In genomic region chr7:156220701-156221100, GRCh38 we compare ENCODE assay signal across 24 cellular contexts.
"Had no signal": no experiment of that assay in that cellular context is flagged by ENCODE, and none has a peak within 500 bp of the region (broad histone marks: within the 10 kb centered on the region; RNA-seq: fewer than 3 reads in every experiment).

No MANE protein-coding gene starts in this region.

- H3K4me1 Mint-ChIP-seq: activated T-helper 17 cell treated with anti-CD3 and anti-CD28 coated beads, Interleukin-2, amount 50 U/mL, for 72 hours had no signal

- H3K27me3 ChIP-seq: cardiac muscle cell, SJSA1 had no signal

- H3K9me3 ChIP-seq: SJSA1 had no signal

- H3K27ac Mint-ChIP-seq: activated CD8-positive, alpha-beta T cell treated with anti-CD3 and anti-CD28 coated beads, Interleukin-2, amount 10 ng/mL, durations not matched to agents 7 days and 5 days; activated naive CD4-positive, alpha-beta T cell treated with anti-CD3 and anti-CD28 coated beads for 36 hours; activated naive CD8-positive, alpha-beta T cell; activated T-helper 17 cell treated with anti-CD3 and anti-CD28 coated beads, Interleukin-2, amount 50 U/mL, for 72 hours had no signal

- DNase-seq: activated CD4-positive, alpha-beta T cell treated with anti-CD3 and anti-CD28 coated beads for 4 hours; activated CD8-positive, alpha-beta T cell treated with anti-CD3 and anti-CD28 coated beads, Interleukin-2, amount 10 ng/mL, durations not matched to agents 7 days and 5 days; activated gamma-delta T cell; activated naive CD4-positive, alpha-beta T cell treated with anti-CD3 and anti-CD28 coated beads for 36 hours; activated T-cell treated with anti-CD3 and anti-CD28 coated beads, Interleukin-2, amount 50 U/mL, for 48 hours; amygdala; IMR-90; KBM-7; NCI-H1092; NCI-H1436; NCI-H1694 treated with DMSO at 0.1 percent for 48 hours; NCI-H2029 treated with DMSO at 0.1 percent for 48 hours; NCI-H2171; NCI-H2227 treated with DMSO at 0.1 percent for 48 hours; NCI-H526; PC-3; SHP77; SW 1271 had no signal

- H3K4me1 ChIP-seq: SJSA1 had no signal

- H3K9me3 Mint-ChIP-seq: activated naive CD4-positive, alpha-beta T cell treated with anti-CD3 and anti-CD28 coated beads for 36 hours; activated T-helper 17 cell treated with anti-CD3 and anti-CD28 coated beads, Interleukin-2, amount 50 U/mL, for 72 hours; brain had no signal

- ATAC-seq: activated CD4-positive, CD25-positive, alpha-beta regulatory T cell treated with anti-CD3 and anti-CD28 coated beads, Interleukin-2, amount 50 U/mL, for 24 hours; activated CD8-positive, alpha-beta T cell treated with anti-CD3 and anti-CD28 coated beads, Interleukin-2, amount 10 ng/mL, durations not matched to agents 7 days and 5 days; activated T-helper 17 cell treated with anti-CD3 and anti-CD28 coated beads, Interleukin-2, amount 50 U/mL, for 72 hours; PC-3 had no signal

- H3K27ac ChIP-seq: cardiac muscle cell, SJSA1 had no signal

- H3K4me3 ChIP-seq: cardiac muscle cell, SJSA1 had no signal

- H3K4me3 Mint-ChIP-seq: activated CD8-positive, alpha-beta T cell treated with anti-CD3 and anti-CD28 coated beads, Interleukin-2, amount 10 ng/mL, durations not matched to agents 7 days and 5 days; activated naive CD4-positive, alpha-beta T cell treated with anti-CD3 and anti-CD28 coated beads for 36 hours; activated naive CD8-positive, alpha-beta T cell; activated T-helper 17 cell treated with anti-CD3 and anti-CD28 coated beads, Interleukin-2, amount 50 U/mL, for 72 hours; brain had no signal

- H3K36me3 Mint-ChIP-seq: activated naive CD8-positive, alpha-beta T cell; brain had no signal

- H3K36me3 ChIP-seq: cardiac muscle cell, SJSA1 had no signal
